In genomic region chr12:121992059-121992879, GRCh38 we compare ENCODE assay signal across 7 cellular contexts. TPM values are rescaled to one million over a fixed set of nuclear protein-coding genes. Genes with fewer than 3 reads are reported as not detected.
DNase-seq lines count a peak whose midpoint lies in the region; ATAC-seq and TF ChIP-seq lines count a peak whose summit lies in the region.

No MANE protein-coding gene starts in this region.

- no peaks in the 10 kb centered on the region for H3K4me1 ChIP-seq in adrenal gland (replicated peaks in 1 of 2)

- ATAC-seq in GM18870 (IDR thresholded peaks at IDR 0.05; ENCODE audit: unreplicated experiment) (peak; percentile 79), HG02973 (IDR thresholded peaks at IDR 0.05; ENCODE audit: unreplicated experiment) (peak; percentile 73), memory B cell (ENCODE audit: low read depth) (peak; percentile 93)

- H3K9me3 Mint-ChIP-seq in memory B cell: no peaks in the 10 kb centered on the region

- WGBS in adrenal gland, 4 donors: 74 to 91% (median 78%) methylated on average over 13 to 21 of the region's 21 CpGs

- intact Hi-C loops in adrenal gland (cut with DNase I): no loop called here

- TF ChIP-seq POLR2A in adrenal gland (IDR thresholded peaks at IDR 0.05): no peak

- H3K9me3 ChIP-seq in adrenal gland (replicated peaks in 1 of 3): no peaks in the 10 kb centered on the region

- peaks cover 7% of the 10 kb centered on the region for H3K4me1 Mint-ChIP-seq in memory B cell

- peak overlapping the region; percentile 57 for H3K4me3 Mint-ChIP-seq in memory B cell

- H3K27me3 ChIP-seq in adrenal gland: no peaks in the 10 kb centered on the region

- H3K27ac Mint-ChIP-seq in memory B cell: peak overlapping the region; percentile 71

- no peaks in the 10 kb centered on the region for H3K36me3 Mint-ChIP-seq in memory B cell

- peaks cover 2% of the 10 kb centered on the region for H3K27me3 Mint-ChIP-seq in memory B cell

- H3K4me3 ChIP-seq in adrenal gland: no peak overlapping the region

- no peaks in the 10 kb centered on the region for H3K36me3 ChIP-seq in adrenal gland (replicated peaks in 1 of 2)

- no peak for TF ChIP-seq CTCF in adrenal gland (IDR thresholded peaks at IDR 0.05)

- DNase-seq in SIG-M5 (lab: John Stamatoyannopoulos, UW) (peak; percentile 67), adrenal gland (peak in 5 of 7 donors; percentile 13 to 55 (median 30)), memory B cell (ENCODE audit: low spot score in 2 of 2) (peak; percentile 42 to 46), ureter (ENCODE audit: low spot score) (peak; percentile 73), SK-N-DZ (ENCODE audit: low spot score) (no peak)

- H3K27ac ChIP-seq in adrenal gland: no peak overlapping the region

RNA-seq across cellular contexts. Expression of gene BCL7A, which starts 29.4 kb away (rescaled TPM):
- total RNA-seq in adrenal gland (10 to 100 TPM in 1 of 8 donors, 1 to 10 TPM in 7; 3.9 to 11.5 (median 5.1) TPM), ureter (14.8 TPM)
- polyA plus RNA-seq in adrenal gland: 1 to 10 TPM; 1.6 to 4.6 (median 2.3) TPM
- 57.4 and 60.7 TPM in 2 replicates for polyA plus RNA-seq in SK-N-DZ (2014; cell fraction: cytosol; rRNA removed)
- polyA plus RNA-seq in SK-N-DZ (2014; cell fraction: nucleus; rRNA removed): 21.8 and 23.0 TPM in 2 replicates
